In genomic region chr6:126174697-126175096, GRCh38 we compare ENCODE assay signal across 15 cellular contexts.
A peak's percentile ranks its signal among the peaks of the same experiment; 100 is the strongest.
DNase-seq lines count a peak whose midpoint lies in the region; ATAC-seq and TF ChIP-seq lines count a peak whose summit lies in the region.
"Had no signal": no experiment of that assay in that cellular context is flagged by ENCODE, and none has a peak within 500 bp of the region (broad histone marks: within the 10 kb centered on the region; RNA-seq: fewer than 3 reads in every experiment).

No MANE protein-coding gene starts in this region.

- no peaks in the 10 kb centered on the region for H3K36me3 Mint-ChIP-seq in activated T-cell treated with anti-CD3 and anti-CD28 coated beads, Interleukin-2, amount 50 U/mL, for 72 hours (ENCODE audit: insufficient read depth in 2 of 2)
- H3K36me3 Mint-ChIP-seq in activated CD4-positive, alpha-beta T cell treated with anti-CD3 and anti-CD28 coated beads, Interleukin-2, amount 10 ng/mL, durations not matched to agents 7 days and 5 days (ENCODE audit: low read depth): no peaks in the 10 kb centered on the region

- H3K4me3 Mint-ChIP-seq in activated T-cell treated with anti-CD3 and anti-CD28 coated beads, Interleukin-2, amount 50 U/mL, for 72 hours: no peak overlapping the region
- H3K4me3 Mint-ChIP-seq in activated CD4-positive, alpha-beta T cell treated with anti-CD3 and anti-CD28 coated beads, Interleukin-2, amount 10 ng/mL, durations not matched to agents 7 days and 5 days: no peak overlapping the region
- H3K4me3 Mint-ChIP-seq: B cell; CD4-positive, alpha-beta T cell; CD8-positive, alpha-beta T cell had no signal

- DNase-seq in activated T-cell treated with anti-CD3 and anti-CD28 coated beads, Interleukin-2, amount 50 U/mL, for 72 hours: no peak
- DNase-seq in activated T-cell treated with anti-CD3 and anti-CD28 coated beads for 4 hours (no peak), choroid plexus epithelial cell (ENCODE audit: low read depth) (peak; percentile 23)
- DNase-seq in stimulated activated naive CD4-positive, alpha-beta T cell treated with Interleukin-2 at 50 U/mL for 16 hours (lab: John Stamatoyannopoulos, UW): no peak
- no peak for DNase-seq in activated CD4-positive, alpha-beta T cell treated with anti-CD3 and anti-CD28 coated beads, Interleukin-2, amount 10 ng/mL, durations not matched to agents 7 days and 5 days
- DNase-seq: AML-193; Caco-2; Calu3; CD4-positive, alpha-beta T cell; CD8-positive, alpha-beta T cell; DMS79 treated with DMSO at 0.1 percent for 48 hours; GF-D8 had no signal

- no peak overlapping the region for H3K27ac Mint-ChIP-seq in activated T-cell treated with anti-CD3 and anti-CD28 coated beads, Interleukin-2, amount 50 U/mL, for 72 hours
- no peak overlapping the region for H3K27ac Mint-ChIP-seq in activated CD4-positive, alpha-beta T cell treated with anti-CD3 and anti-CD28 coated beads, Interleukin-2, amount 10 ng/mL, durations not matched to agents 7 days and 5 days
- H3K27ac Mint-ChIP-seq: B cell; CD4-positive, alpha-beta T cell; CD8-positive, alpha-beta T cell had no signal

- POLR2A ChIA-PET in activated CD4-positive, alpha-beta T cell treated with anti-CD3 and anti-CD28 coated beads, Interleukin-2, amount 10 ng/mL, durations not matched to agents 7 days and 5 days (lab: Charles Lee): no interaction called here

- no peaks in the 10 kb centered on the region for H3K27me3 Mint-ChIP-seq in activated T-cell treated with anti-CD3 and anti-CD28 coated beads, Interleukin-2, amount 50 U/mL, for 72 hours (ENCODE audit: low read depth)
- H3K27me3 Mint-ChIP-seq in activated CD4-positive, alpha-beta T cell treated with anti-CD3 and anti-CD28 coated beads, Interleukin-2, amount 10 ng/mL, durations not matched to agents 7 days and 5 days: no peaks in the 10 kb centered on the region
- H3K27me3 Mint-ChIP-seq: B cell; CD4-positive, alpha-beta T cell had no signal

- ATAC-seq in activated T-cell treated with anti-CD3 and anti-CD28 coated beads, Interleukin-2, amount 50 U/mL, for 72 hours (replicated peaks in 1 of 2): peak; percentile 54 to 67
- ATAC-seq: A549; CD8-positive, alpha-beta T cell had no signal

- H3K9me3 Mint-ChIP-seq in activated T-cell treated with anti-CD3 and anti-CD28 coated beads, Interleukin-2, amount 50 U/mL, for 72 hours: no peaks in the 10 kb centered on the region
- no peaks in the 10 kb centered on the region for H3K9me3 Mint-ChIP-seq in activated CD4-positive, alpha-beta T cell treated with anti-CD3 and anti-CD28 coated beads, Interleukin-2, amount 10 ng/mL, durations not matched to agents 7 days and 5 days
- H3K9me3 Mint-ChIP-seq: CD4-positive, alpha-beta T cell; CD8-positive, alpha-beta T cell had no signal

- CTCF ChIA-PET in activated CD4-positive, alpha-beta T cell treated with anti-CD3 and anti-CD28 coated beads, Interleukin-2, amount 10 ng/mL, durations not matched to agents 7 days and 5 days (lab: Charles Lee): no interaction called here

- H3K4me3 ChIP-seq in choroid plexus epithelial cell (ENCODE audit: low read depth, low read length): no peak overlapping the region
- H3K4me3 ChIP-seq: A549; BLaER1 treated with 17β-estradiol and CSF1 and Interleukin-3, amounts not matched to agents 10 nM and 100 nM had no signal

- no peak for TF ChIP-seq CTCF in choroid plexus epithelial cell (conservative IDR thresholded peaks at IDR 0.05; ENCODE audit: low read depth, low read length)

- H3K4me1 Mint-ChIP-seq in activated T-cell treated with anti-CD3 and anti-CD28 coated beads, Interleukin-2, amount 50 U/mL, for 72 hours (ENCODE audit: low read depth): peaks cover 6% of the 10 kb centered on the region
- H3K4me1 Mint-ChIP-seq in activated CD4-positive, alpha-beta T cell treated with anti-CD3 and anti-CD28 coated beads, Interleukin-2, amount 10 ng/mL, durations not matched to agents 7 days and 5 days: peaks cover 6% of the 10 kb centered on the region
